In genomic region chr7:134823400-134823799, GRCh38 we compare ENCODE assay signal across 19 cellular contexts. TPM values are rescaled to one million over a fixed set of nuclear protein-coding genes. Genes with fewer than 3 reads are reported as not detected.
DNase-seq lines count a peak whose midpoint lies in the region; ATAC-seq, FAIRE-seq and TF ChIP-seq lines count a peak whose summit lies in the region.
"Had no signal": no experiment of that assay in that cellular context is flagged by ENCODE, and none has a peak within 500 bp of the region (broad histone marks: within the 10 kb centered on the region; RNA-seq: fewer than 3 reads in every experiment).

No MANE protein-coding gene starts in this region.

- H2BK15ac ChIP-seq in IMR-90 (ENCODE audit: low read depth, low read length), result no peak overlapping the region

- H3K23ac ChIP-seq in IMR-90 (ENCODE audit: low read depth, low read length), result peak overlapping the region; percentile 87

- no peaks in the 10 kb centered on the region for H3K36me3 Mint-ChIP-seq in glutamatergic neuron (ENCODE audit: unreplicated experiment)
- H3K36me3 Mint-ChIP-seq: activated CD4-positive, alpha-beta memory T cell treated with anti-CD3 and anti-CD28 coated beads for 36 hours had no signal

- H3K4me3 ChIP-seq in IMR-90 (ENCODE audit: insufficient read depth, low read depth, low read length) (no peak overlapping the region), choroid plexus epithelial cell (ENCODE audit: low read depth, low read length) (no peak overlapping the region), hepatocyte (no peak overlapping the region), tibial artery (no peak overlapping the region)

- ATAC-seq in IMR-90 (ENCODE audit: low read depth), result peak; percentile 57
- ATAC-seq in HG03457 (IDR thresholded peaks at IDR 0.05; ENCODE audit: unreplicated experiment), result no peak
- ATAC-seq: activated naive CD8-positive, alpha-beta T cell treated with anti-CD3 and anti-CD28 coated beads, Interleukin-2, amount 50 U/mL, for 24 hours had no signal

- H4K5ac ChIP-seq in IMR-90 (ENCODE audit: low read depth, low read length), result peak overlapping the region; percentile 37; the same call in 1 of the 2 replicates

- H2AFZ ChIP-seq in IMR-90 (replicated peaks; ENCODE audit: low read length, poor library complexity), result no peak overlapping the region
- H2AFZ ChIP-seq in hepatocyte, result no peak overlapping the region

- H3K9me1 ChIP-seq in IMR-90 (ENCODE audit: insufficient read depth, low read length), result peaks cover 28% of the 10 kb centered on the region

- H3K4ac ChIP-seq in IMR-90 (ENCODE audit: low read depth, low read length), result peak overlapping the region; percentile 53; the same call in 1 of the 2 replicates

- H3K9me3 ChIP-seq in IMR-90 (ENCODE audit: control insufficient read depth, insufficient read depth, low read length) (no peaks in the 10 kb centered on the region), hepatocyte (ENCODE audit: low read depth) (no peaks in the 10 kb centered on the region), tibial artery (no peaks in the 10 kb centered on the region)

- H3K14ac ChIP-seq in IMR-90 (replicated peaks; ENCODE audit: low read depth, low read length), result 0 out of 2 replicates have a peak overlapping the region, but pooled peaks have one; percentile 61

- H3K27me3 Mint-ChIP-seq in glutamatergic neuron (ENCODE audit: unreplicated experiment), result no peaks in the 10 kb centered on the region
- H3K27me3 Mint-ChIP-seq: activated CD4-positive, alpha-beta memory T cell treated with anti-CD3 and anti-CD28 coated beads for 36 hours; stimulated activated naive CD8-positive, alpha-beta T cell treated with anti-CD3 and anti-CD28 coated beads, Interleukin-15, Interleukin-2, amounts not matched to agents 100 ng/mL and 50 ng/mL, for 24 hours had no signal

- H4K20me1 ChIP-seq in IMR-90 (ENCODE audit: insufficient read depth, low read length), result peaks cover 85% of the 10 kb centered on the region
- no peaks in the 10 kb centered on the region for H4K20me1 ChIP-seq in hepatocyte (ENCODE audit: insufficient read depth, poor library complexity, severe bottlenecking)

- TF ChIP-seq POLR2A in IMR-90 (IDR thresholded peaks at IDR 0.05; ENCODE audit: low read depth, low read length) (no peak), H54 (IDR thresholded peaks at IDR 0.05; ENCODE audit: low read depth, low read length) (no peak)

- CTCF ChIA-PET in IMR-90 (lab: Yijun Ruan, JAX), result interaction anchor here (0.9 kb wide), 2 partner anchors 9 to 65 kb away, joined by 3 read pairs; no protein-coding TSS in a partner anchor

- H3K4me2 ChIP-seq in IMR-90 (ENCODE audit: low read depth, low read length) (peak overlapping the region; percentile 18; the same call in 1 of the 2 replicates), hepatocyte (peak overlapping the region; percentile 6)

- no peaks in the 10 kb centered on the region for H3K9me3 Mint-ChIP-seq in glutamatergic neuron (ENCODE audit: unreplicated experiment)
- H3K9me3 Mint-ChIP-seq: activated CD4-positive, alpha-beta memory T cell treated with anti-CD3 and anti-CD28 coated beads for 36 hours; activated naive CD8-positive, alpha-beta T cell treated with anti-CD3 and anti-CD28 coated beads, Interleukin-2, amount 50 U/mL, for 24 hours; neural crest cell; stimulated activated naive CD8-positive, alpha-beta T cell treated with anti-CD3 and anti-CD28 coated beads, Interleukin-15, Interleukin-2, amounts not matched to agents 100 ng/mL and 50 ng/mL, for 24 hours had no signal

- no peak overlapping the region for H3K4me3 Mint-ChIP-seq in glutamatergic neuron (ENCODE audit: unreplicated experiment)
- H3K4me3 Mint-ChIP-seq: activated CD4-positive, alpha-beta memory T cell treated with anti-CD3 and anti-CD28 coated beads for 36 hours; activated naive CD8-positive, alpha-beta T cell treated with anti-CD3 and anti-CD28 coated beads, Interleukin-2, amount 50 U/mL, for 24 hours; neural crest cell; stimulated activated naive CD8-positive, alpha-beta T cell treated with anti-CD3 and anti-CD28 coated beads, Interleukin-15, Interleukin-2, amounts not matched to agents 100 ng/mL and 50 ng/mL, for 24 hours had no signal

- peak; percentile 92 for DNase-seq in IMR-90
- peak; percentile 83 for DNase-seq in choroid plexus epithelial cell (ENCODE audit: low read depth)
- DNase-seq in hepatocyte (ENCODE audit: low spot score), result no peak
- no peak for DNase-seq in tibial artery
- no peak for DNase-seq in H54 (ENCODE audit: insufficient read length, low spot score)
- DNase-seq in NCI-H1436 treated with DMSO at 0.1 percent for 48 hours (lab: John Stamatoyannopoulos, UW), result no peak
- no peak for DNase-seq in glutamatergic neuron
- DNase-seq: activated CD4-positive, alpha-beta memory T cell treated with anti-CD3 and anti-CD28 coated beads for 36 hours; activated naive CD8-positive, alpha-beta T cell treated with anti-CD3 and anti-CD28 coated beads, Interleukin-2, amount 50 U/mL, for 24 hours; COR-L47; cortex of kidney; GF-D8; KBM-7; NCI-H146; NCI-H226; SHP77 treated with DMSO at 0.1 percent for 48 hours had no signal

- H3K79me1 ChIP-seq in IMR-90 (ENCODE audit: low read depth in 1 of 2, low read length in 2 of 2), result peaks cover 19 to 75% of the 10 kb centered on the region in 2 experiments; a peak in 3 of 4 replicates

- peak overlapping the region; percentile 58; the same call in 1 of the 2 replicates for H2BK120ac ChIP-seq in IMR-90 (ENCODE audit: low read depth, low read length)

- peak overlapping the region in 1 of 2 experiments; percentile 36; a peak in 1 of 4 replicates for H4K8ac ChIP-seq in IMR-90 (ENCODE audit: low read depth in 2 of 2, low read length in 2 of 2)

- no peak for FAIRE-seq in H54 (lab: Jason Lieb, UNC)

- H4K91ac ChIP-seq in IMR-90 (ENCODE audit: insufficient read depth, low read depth, low read length), result peak overlapping the region; percentile 8; the same call in 1 of the 2 replicates

- H3K27me3 ChIP-seq in IMR-90 (ENCODE audit: control insufficient read depth, insufficient read depth, low read length) (no peaks in the 10 kb centered on the region), hepatocyte (no peaks in the 10 kb centered on the region), tibial artery (no peaks in the 10 kb centered on the region)

- H2AK9ac ChIP-seq in IMR-90 (replicated peaks; ENCODE audit: low read depth, low read length, poor library complexity), result no peak overlapping the region

- POLR2A ChIA-PET in IMR-90 (lab: Charles Lee; ENCODE audit: unreplicated experiment), result no interaction called here

- H2BK20ac ChIP-seq in IMR-90 (ENCODE audit: low read depth, low read length), result peak overlapping the region; percentile 32; the same call in 1 of the 2 replicates

- peak overlapping the region; percentile 89 for H2BK5ac ChIP-seq in IMR-90 (ENCODE audit: low read depth, low read length, poor library complexity, severe bottlenecking)

- H3K36me3 ChIP-seq in IMR-90 (ENCODE audit: control insufficient read depth, insufficient read depth, low read length) (peaks cover 12% of the 10 kb centered on the region), hepatocyte (replicated peaks; ENCODE audit: insufficient read depth, low read depth) (no peaks in the 10 kb centered on the region), tibial artery (peaks cover 0 to 6% (median 0%) of the 10 kb centered on the region in 3 donors)

- H3K4me1 ChIP-seq in IMR-90 (ENCODE audit: control insufficient read depth, insufficient read depth, low read length) (peaks cover 31% of the 10 kb centered on the region), hepatocyte (ENCODE audit: insufficient read depth) (no peaks in the 10 kb centered on the region), tibial artery (peaks cover 0 to 96% (median 43%) of the 10 kb centered on the region in 4 donors)

- no peaks in the 10 kb centered on the region for H3K4me1 Mint-ChIP-seq in glutamatergic neuron (ENCODE audit: low read depth, unreplicated experiment)
- H3K4me1 Mint-ChIP-seq: activated naive CD8-positive, alpha-beta T cell treated with anti-CD3 and anti-CD28 coated beads, Interleukin-2, amount 50 U/mL, for 24 hours had no signal

- intact Hi-C loops in IMR-90 (cut with micrococcal nuclease), result no loop called here
- intact Hi-C loops in tibial artery (cut with DNase I; ENCODE audit: low total_unique reads), result no loop called here

- no CpG with 5 or more reads among the region's 1 CpG for whole genome bisulfite sequencing in IMR-90 (ENCODE audit: extremely low coverage in 2 of 2, insufficient read length in 1 of 2), 2 experiments
- WGBS in hepatocyte (ENCODE audit: low lambda C conversion rate, missing lambda C conversion rate), result 38% methylated on average over 1 of the region's 1 CpG

- no TSS peak for BruUV-seq in IMR-90 (replicated peaks; lab: Mats Ljungman, UMichigan)

- H2AK5ac ChIP-seq in IMR-90 (ENCODE audit: low read depth, low read length), result 0 out of 2 replicates have a peak overlapping the region, but pooled peaks have one; percentile 45

- peak overlapping the region; percentile 22; the same call in 1 of the 2 replicates for H3K56ac ChIP-seq in IMR-90 (ENCODE audit: extremely low read depth, insufficient read depth, low read length)

- TF ChIP-seq RAD21 in IMR-90 (IDR thresholded peaks at IDR 0.05; ENCODE audit: low read length), result no peak

- TF ChIP-seq CTCF in IMR-90 (conservative IDR thresholded peaks at IDR 0.05; ENCODE audit: low read depth, low read length), result no peak
- TF ChIP-seq CTCF in choroid plexus epithelial cell (conservative IDR thresholded peaks at IDR 0.05; ENCODE audit: low read depth, low read length), result no peak
- no peak for TF ChIP-seq CTCF in hepatocyte (IDR thresholded peaks at IDR 0.05; ENCODE audit: poor library complexity)
- TF ChIP-seq CTCF in tibial artery (IDR thresholded peaks at IDR 0.05), result no peak
- TF ChIP-seq CTCF in glutamatergic neuron (IDR thresholded peaks at IDR 0.05; ENCODE audit: partially characterized antibody, unreplicated experiment), result no peak

- in situ Hi-C loops in IMR-90 (cut with MboI; ENCODE audit: low sequenced_read_pairs), result no loop called here

- no peak overlapping the region for H3K9ac ChIP-seq in IMR-90 (ENCODE audit: low read depth, low read length)

- H3K27ac ChIP-seq in IMR-90 (ENCODE audit: insufficient read depth, low read length) (no peak overlapping the region; the same call in 1 of the 2 replicates), hepatocyte (peak overlapping the region; percentile 58), tibial artery (peak overlapping the region; percentile 83 to 89)

- peak overlapping the region; percentile 42; the same call in 1 of the 2 replicates for H3K18ac ChIP-seq in IMR-90 (ENCODE audit: low read depth, low read length)

- no peak overlapping the region for H3K27ac Mint-ChIP-seq in glutamatergic neuron (ENCODE audit: unreplicated experiment)
- H3K27ac Mint-ChIP-seq: activated CD4-positive, alpha-beta memory T cell treated with anti-CD3 and anti-CD28 coated beads for 36 hours; activated naive CD8-positive, alpha-beta T cell treated with anti-CD3 and anti-CD28 coated beads, Interleukin-2, amount 50 U/mL, for 24 hours; stimulated activated naive CD8-positive, alpha-beta T cell treated with anti-CD3 and anti-CD28 coated beads, Interleukin-15, Interleukin-2, amounts not matched to agents 100 ng/mL and 50 ng/mL, for 24 hours had no signal

- peaks cover 46% of the 10 kb centered on the region for H3K79me2 ChIP-seq in hepatocyte

- dilution Hi-C loops in IMR-90 (cut with HindIII; ENCODE audit: low sequenced_read_pairs, unreplicated experiment), result no loop called here

- H3K9me2 ChIP-seq in hepatocyte (replicated peaks; ENCODE audit: insufficient read depth), result no peaks in the 10 kb centered on the region

RNA-seq across cellular contexts. Expression of gene CALD1, which starts 44.0 kb away (rescaled TPM):
- total RNA-seq in IMR-90 (2012; rRNA removed) (487 and 532 TPM in 2 replicates), hepatocyte (207 and 219 TPM in 2 replicates), glutamatergic neuron (ENCODE audit: unreplicated experiment) (61.8 TPM)
- polyA plus RNA-seq in IMR-90 (2012; rRNA removed) (375 and 382 TPM in 2 replicates), hepatocyte (333 and 406 TPM in 2 replicates)
- 140 and 308 TPM in 2 replicates for polyA plus RNA-seq in IMR-90 (2012; cell fraction: cytosol; rRNA removed)
- polyA plus RNA-seq in IMR-90 (2012; cell fraction: nucleus; rRNA removed; ENCODE audit: low replicate concordance), result 114 and 384 TPM in 2 replicates

Comparison
In these comparisons a context has a peak if more than half of its experiments do, and no peak if none do; other contexts are left out.
1. DNase-seq: peak in IMR-90 (single experiment) and choroid plexus epithelial cell (single experiment); none in hepatocyte (single experiment), tibial artery (0 of 2), H54 (single experiment), NCI-H1436 treated with DMSO at 0.1 percent for 48 hours (single experiment) and glutamatergic neuron (single experiment).